ENCODE assay signal across 1 cellular context in the genomic region with DNA sequence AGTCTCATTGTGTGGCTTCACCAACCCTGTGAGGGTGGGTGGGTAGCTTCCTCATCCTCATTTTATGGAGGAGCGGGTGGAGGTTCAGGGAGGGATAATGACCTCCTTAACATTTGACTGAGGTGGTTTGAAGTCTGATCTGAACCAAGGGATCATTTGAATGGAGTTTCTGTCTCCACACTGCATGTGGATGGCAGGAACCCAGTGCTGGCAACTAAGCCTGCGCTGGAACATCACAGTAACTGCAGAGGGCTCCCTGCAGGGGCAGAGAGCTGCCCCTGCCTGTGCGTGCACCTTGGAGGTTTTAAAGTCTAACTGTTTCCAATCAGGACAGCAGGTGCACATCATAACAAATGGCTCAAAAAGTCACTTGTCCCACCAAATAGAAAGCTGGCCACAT.
TF ChIP-seq lines count a peak whose summit lies in the region.

No MANE protein-coding gene starts in this region.

TF ChIP-seq in A549, 52 proteins besides CTCF, POLR2A, EP300 and RAD21 (continued from another document):
- TF ChIP-seq, protein P1, sequence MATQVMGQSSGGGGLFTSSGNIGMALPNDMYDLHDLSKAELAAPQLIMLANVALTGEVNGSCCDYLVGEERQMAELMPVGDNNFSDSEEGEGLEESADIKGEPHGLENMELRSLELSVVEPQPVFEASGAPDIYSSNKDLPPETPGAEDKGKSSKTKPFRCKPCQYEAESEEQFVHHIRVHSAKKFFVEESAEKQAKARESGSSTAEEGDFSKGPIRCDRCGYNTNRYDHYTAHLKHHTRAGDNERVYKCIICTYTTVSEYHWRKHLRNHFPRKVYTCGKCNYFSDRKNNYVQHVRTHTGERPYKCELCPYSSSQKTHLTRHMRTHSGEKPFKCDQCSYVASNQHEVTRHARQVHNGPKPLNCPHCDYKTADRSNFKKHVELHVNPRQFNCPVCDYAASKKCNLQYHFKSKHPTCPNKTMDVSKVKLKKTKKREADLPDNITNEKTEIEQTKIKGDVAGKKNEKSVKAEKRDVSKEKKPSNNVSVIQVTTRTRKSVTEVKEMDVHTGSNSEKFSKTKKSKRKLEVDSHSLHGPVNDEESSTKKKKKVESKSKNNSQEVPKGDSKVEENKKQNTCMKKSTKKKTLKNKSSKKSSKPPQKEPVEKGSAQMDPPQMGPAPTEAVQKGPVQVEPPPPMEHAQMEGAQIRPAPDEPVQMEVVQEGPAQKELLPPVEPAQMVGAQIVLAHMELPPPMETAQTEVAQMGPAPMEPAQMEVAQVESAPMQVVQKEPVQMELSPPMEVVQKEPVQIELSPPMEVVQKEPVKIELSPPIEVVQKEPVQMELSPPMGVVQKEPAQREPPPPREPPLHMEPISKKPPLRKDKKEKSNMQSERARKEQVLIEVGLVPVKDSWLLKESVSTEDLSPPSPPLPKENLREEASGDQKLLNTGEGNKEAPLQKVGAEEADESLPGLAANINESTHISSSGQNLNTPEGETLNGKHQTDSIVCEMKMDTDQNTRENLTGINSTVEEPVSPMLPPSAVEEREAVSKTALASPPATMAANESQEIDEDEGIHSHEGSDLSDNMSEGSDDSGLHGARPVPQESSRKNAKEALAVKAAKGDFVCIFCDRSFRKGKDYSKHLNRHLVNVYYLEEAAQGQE (IDR thresholded peaks at IDR 0.05), result no peak
- TF ChIP-seq HOXA7 (CRISPR knock-in tag; IDR thresholded peaks at IDR 0.05) (no peak), JUN (IDR thresholded peaks at IDR 0.05) (no peak), SREBF2 (IDR thresholded peaks at IDR 0.05) (no peak), CHD2 (IDR thresholded peaks at IDR 0.05; ENCODE audit: low read length, partially characterized antibody) (no peak), EHMT2 (IDR thresholded peaks at IDR 0.05; ENCODE audit: low read depth) (no peak)
- TF ChIP-seq, protein P2, sequence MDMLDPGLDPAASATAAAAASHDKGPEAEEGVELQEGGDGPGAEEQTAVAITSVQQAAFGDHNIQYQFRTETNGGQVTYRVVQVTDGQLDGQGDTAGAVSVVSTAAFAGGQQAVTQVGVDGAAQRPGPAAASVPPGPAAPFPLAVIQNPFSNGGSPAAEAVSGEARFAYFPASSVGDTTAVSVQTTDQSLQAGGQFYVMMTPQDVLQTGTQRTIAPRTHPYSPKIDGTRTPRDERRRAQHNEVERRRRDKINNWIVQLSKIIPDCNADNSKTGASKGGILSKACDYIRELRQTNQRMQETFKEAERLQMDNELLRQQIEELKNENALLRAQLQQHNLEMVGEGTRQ (IDR thresholded peaks at IDR 0.05), result no peak
TF ChIP-seq in A549: peak in this region for 0.
